2 cellular contexts compared by ENCODE assay signal in the genomic region with DNA sequence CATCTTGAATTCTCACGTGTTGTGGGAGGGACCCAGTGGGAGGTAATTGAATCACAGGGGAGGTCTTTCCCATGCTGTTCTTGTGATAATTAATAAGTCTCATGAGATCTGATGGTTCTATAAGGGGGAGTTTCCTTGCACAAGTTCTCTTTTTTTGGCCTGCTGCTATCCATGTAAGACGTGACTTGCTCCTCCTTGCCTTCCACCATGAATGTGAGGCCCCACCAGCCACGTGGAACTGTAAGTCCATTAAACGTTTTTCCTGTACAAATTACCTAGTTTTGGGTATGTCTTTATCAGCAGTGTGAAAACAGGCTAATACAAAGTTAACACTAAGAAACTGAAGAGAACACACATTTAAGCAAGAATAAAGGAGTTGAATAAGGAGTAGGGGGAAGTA.
TF ChIP-seq lines count a peak whose summit lies in the region.

No MANE protein-coding gene starts in this region.

TF ChIP-seq in HepG2, 621 proteins besides CTCF, POLR2A, EP300 and RAD21:
- TF ChIP-seq MED1 (CRISPR knock-in tag; IDR thresholded peaks at IDR 0.05): no peak
- TF ChIP-seq REST (IDR thresholded peaks at IDR 0.05; ENCODE audit: borderline replicate concordance in 1 of 2, low read depth in 1 of 2, low read length in 2 of 2): no peak
- TF ChIP-seq ZNF354B (CRISPR knock-in tag; IDR thresholded peaks at IDR 0.05): no peak
- TF ChIP-seq ZFY (CRISPR knock-in tag; IDR thresholded peaks at IDR 0.05): no peak
- TF ChIP-seq ZBTB8A (CRISPR knock-in tag; IDR thresholded peaks at IDR 0.05; ENCODE audit: borderline replicate concordance, low read depth): no peak
- peak; percentile 43; the same call in 1 of the 2 replicates for TF ChIP-seq ZNF431 (CRISPR knock-in tag; IDR thresholded peaks at IDR 0.05; ENCODE audit: borderline replicate concordance, low read depth)

TF ChIP-seq in K562, 482 proteins besides CTCF, POLR2A, EP300 and RAD21:
- TF ChIP-seq NCOA4 (IDR thresholded peaks at IDR 0.05; ENCODE audit: partially characterized antibody) (no peak), ZNF431 (CRISPR knock-in tag; IDR thresholded peaks at IDR 0.05) (peak; percentile 95)
- TF ChIP-seq, protein P1, sequence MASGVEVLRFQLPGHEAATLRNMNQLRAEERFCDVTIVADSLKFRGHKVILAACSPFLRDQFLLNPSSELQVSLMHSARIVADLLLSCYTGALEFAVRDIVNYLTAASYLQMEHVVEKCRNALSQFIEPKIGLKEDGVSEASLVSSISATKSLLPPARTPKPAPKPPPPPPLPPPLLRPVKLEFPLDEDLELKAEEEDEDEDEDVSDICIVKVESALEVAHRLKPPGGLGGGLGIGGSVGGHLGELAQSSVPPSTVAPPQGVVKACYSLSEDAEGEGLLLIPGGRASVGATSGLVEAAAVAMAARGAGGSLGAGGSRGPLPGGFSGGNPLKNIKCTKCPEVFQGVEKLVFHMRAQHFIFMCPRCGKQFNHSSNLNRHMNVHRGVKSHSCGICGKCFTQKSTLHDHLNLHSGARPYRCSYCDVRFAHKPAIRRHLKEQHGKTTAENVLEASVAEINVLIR (CRISPR knock-in tag; IDR thresholded peaks at IDR 0.05): no peak
